In genomic region chr20:34345839-34346532, GRCh38 we compare ENCODE assay signal across 7 cellular contexts. TPM values are rescaled to one million over a fixed set of nuclear protein-coding genes. Genes with fewer than 3 reads are reported as not detected.
DNase-seq lines count a peak whose midpoint lies in the region; TF ChIP-seq lines count a peak whose summit lies in the region.
"Not testable (repeated sequence)": the region's sequence is repeated elsewhere in the genome, so short reads cannot be mapped to it uniquely, and the experiment has no call there.

No MANE protein-coding gene starts in this region.

- WGBS in mesendoderm (ENCODE audit: extremely low coverage, insufficient coverage, low lambda C conversion rate) = no CpG with 5 or more reads among the region's 10 CpGs

- H3K27me3 ChIP-seq in SJSA1 (replicated peaks); mesendoderm (ENCODE audit: insufficient read depth, low read length, poor library complexity): not testable (repeated sequence)

- H2AK5ac ChIP-seq in mesendoderm (ENCODE audit: low read length) = not testable (repeated sequence)

- not testable (repeated sequence) for H3K27ac ChIP-seq in HEK293 (ENCODE audit: extremely low read depth, low read depth, low read length); SJSA1; mesendoderm (ENCODE audit: low read depth, low read length)

- H2BK120ac ChIP-seq in mesendoderm (ENCODE audit: low read depth, low read length) = not testable (repeated sequence)

- not testable (repeated sequence) for H2BK5ac ChIP-seq in mesendoderm (ENCODE audit: low read length)

- POLR2A ChIA-PET in HEK293 (lab: Yijun Ruan, JAX) = not testable (repeated sequence)

- not testable (repeated sequence) for H3K23ac ChIP-seq in mesendoderm (ENCODE audit: low read length)

- not testable (repeated sequence) for H3K79me2 ChIP-seq in mesendoderm (ENCODE audit: control insufficient read depth, insufficient read depth, low read length)

- H3K4ac ChIP-seq in mesendoderm (ENCODE audit: low read depth, low read length) = not testable (repeated sequence)

- H3K9ac ChIP-seq in mesendoderm (ENCODE audit: low read length) = not testable (repeated sequence)

- H4K8ac ChIP-seq in mesendoderm (ENCODE audit: low read depth, low read length) = not testable (repeated sequence)

- not testable (repeated sequence) for H3K79me1 ChIP-seq in mesendoderm (ENCODE audit: low read length)

- H3K4me2 ChIP-seq in mesendoderm (ENCODE audit: low read length) = not testable (repeated sequence)

- CTCF ChIA-PET in HEK293 (lab: Yijun Ruan, JAX) = interaction anchor here (0.6 to 0.7 kb wide), 2 partner anchors 9 to 10 kb away, joined by 3 read pairs; no protein-coding TSS in a partner anchor

- H4K5ac ChIP-seq in mesendoderm (ENCODE audit: low read length) = not testable (repeated sequence)

- not testable (repeated sequence) for H3K9me3 ChIP-seq in HEK293 (ENCODE audit: control insufficient read depth, insufficient read depth, low read depth, low read length); SJSA1 (replicated peaks)

- TF ChIP-seq CTCF in HEK293 (tag by site-specific recombination; IDR thresholded peaks at IDR 0.05) = not testable (repeated sequence)

- not testable (repeated sequence) for H3K4me1 ChIP-seq in HEK293 (ENCODE audit: control insufficient read depth, insufficient read depth, low read length); mesendoderm (ENCODE audit: control insufficient read depth, low read depth, low read length)
- peaks cover 23% of the 10 kb centered on the region for H3K4me1 ChIP-seq in SJSA1 (replicated peaks)

- H3K56ac ChIP-seq in mesendoderm (ENCODE audit: low read length) = not testable (repeated sequence)

- not testable (repeated sequence) for H2BK15ac ChIP-seq in mesendoderm (replicated peaks; ENCODE audit: low read depth)

- H3K4me3 ChIP-seq in HEK293 (ENCODE audit: low read depth, low read length); SJSA1; mesendoderm (ENCODE audit: low read length): not testable (repeated sequence)

- peak; percentile 25 for DNase-seq in EH (ENCODE audit: low read depth)
- DNase-seq in ELR (ENCODE audit: low read depth) = peak; percentile 37
- peak; percentile 21 for DNase-seq in NCI-H226
- DNase-seq in SJSA1 (ENCODE audit: low read depth in 1 of 2, low spot score in 2 of 2) = peak; percentile 42 to 48
- peak; percentile 18 for DNase-seq in kidney tubule cell (ENCODE audit: low spot score)
- peak; percentile 93 for DNase-seq in mesendoderm

- not testable (repeated sequence) for H3K36me3 ChIP-seq in HEK293 (ENCODE audit: control insufficient read depth in 2 of 2, insufficient read depth in 1 of 2, low read length in 2 of 2); SJSA1; mesendoderm (ENCODE audit: control insufficient read depth, insufficient read depth, low read length)

- not testable (repeated sequence) for H3K18ac ChIP-seq in mesendoderm (ENCODE audit: low read length)

TF ChIP-seq in HEK293, 187 proteins besides CTCF, POLR2A, EP300 and RAD21:
- TF ChIP-seq ZNF362 (tag by site-specific recombination; IDR thresholded peaks at IDR 0.05) (peak; percentile 50; the same call in 1 of the 2 replicates), PRDM10 (tag by site-specific recombination; IDR thresholded peaks at IDR 0.05) (peak; percentile 58; the same call in 1 of the 2 replicates)

RNA-seq across cellular contexts. Expression of gene ITCH, which starts 17.1 kb away (rescaled TPM):
- total RNA-seq in SJSA1 (2014; rRNA removed; shearing (Covaris generic)) = 40.1 and 62.9 TPM in 2 replicates
- 18.3 TPM for polyA plus RNA-seq in mesendoderm (2013, experiment 1 of 2)
- 18.5 TPM for polyA plus RNA-seq in mesendoderm (2013, experiment 2 of 2)

RNA-seq across cellular contexts. Expression of gene AHCY, which starts 42.8 kb away (rescaled TPM):
- 77.8 and 116 TPM in 2 replicates for total RNA-seq in SJSA1 (2014; rRNA removed; shearing (Covaris generic))
- polyA plus RNA-seq in mesendoderm (2013, experiment 1 of 2) = 233 TPM
- 236 TPM for polyA plus RNA-seq in mesendoderm (2013, experiment 2 of 2)

Comparison
In these comparisons a context has a peak if more than half of its experiments do, and no peak if none do; other contexts are left out.
1. DNase-seq: peak in every context shown above with its lines; median percentile 93 in mesendoderm; 45 in SJSA1; 37 in ELR; 25 in EH; 21 in NCI-H226; 18 in kidney tubule cell.